In the genomic region with DNA sequence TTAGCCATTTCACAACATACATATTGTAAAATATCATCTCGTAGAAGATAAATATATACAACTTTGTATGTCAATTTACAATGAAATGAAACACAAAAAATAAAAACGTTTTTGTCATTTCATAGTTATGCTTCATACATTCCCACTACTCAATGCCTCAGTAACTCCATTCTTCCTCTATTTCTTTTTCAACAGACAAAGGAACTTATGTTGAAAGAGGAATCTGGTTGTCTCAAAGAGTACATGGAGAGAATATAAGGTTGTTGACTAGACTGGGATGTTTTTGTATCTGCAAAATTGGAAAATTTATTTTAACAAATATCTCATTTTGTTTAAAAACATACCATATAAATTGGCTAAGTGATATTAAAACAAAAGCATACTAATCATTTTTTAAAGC, we compare ENCODE assay signal across 24 cellular contexts. TPM values are rescaled to one million over a fixed set of nuclear protein-coding genes. Genes with fewer than 3 reads are reported as not detected.
DNase-seq lines count a peak whose midpoint lies in the region; ATAC-seq lines count a peak whose summit lies in the region.
"Had no signal": no experiment of that assay in that cellular context is flagged by ENCODE, and none has a peak within 500 bp of the region (broad histone marks: within the 10 kb centered on the region; RNA-seq: fewer than 3 reads in every experiment).

No MANE protein-coding gene starts in this region.

- H3K27ac ChIP-seq in BLaER1 treated with 17β-estradiol and CSF1 and Interleukin-3, amounts not matched to agents 10 nM and 100 nM = peak overlapping the region in 6 of 11 experiments; percentile 50 to 72 (median 62); a peak in 10 of 22 replicates
- H3K27ac ChIP-seq in mesodermal cell (ENCODE audit: low read depth, low read length, severe bottlenecking) = peak overlapping the region; percentile 75
- H3K27ac ChIP-seq: A549, GM23248 had no signal

- no peaks in the 10 kb centered on the region for H3K27me3 ChIP-seq in BLaER1 treated with 17β-estradiol and CSF1 and Interleukin-3, amounts not matched to agents 10 nM and 100 nM
- H3K27me3 ChIP-seq: BE2C had no signal

- peaks cover 0 to 16% (median 0%) of the 10 kb centered on the region in 11 experiments; a peak in 7 of 22 replicates for H3K9me3 ChIP-seq in BLaER1 treated with 17β-estradiol and CSF1 and Interleukin-3, amounts not matched to agents 10 nM and 100 nM (replicated peaks in 1 of 11)
- H3K9me3 ChIP-seq in mesodermal cell (ENCODE audit: control insufficient read depth, low read length) = no peaks in the 10 kb centered on the region
- H3K9me3 ChIP-seq: A549, BE2C had no signal

- no peak overlapping the region for H3K4me3 ChIP-seq in BLaER1 treated with 17β-estradiol and CSF1 and Interleukin-3, amounts not matched to agents 10 nM and 100 nM
- no peak overlapping the region for H3K4me3 ChIP-seq in mesodermal cell (ENCODE audit: extremely low read depth, insufficient read depth, low read length, poor library complexity, severe bottlenecking)
- H3K4me3 ChIP-seq: A549, GM12878, GM23248 had no signal

- H3K4me1 ChIP-seq in BLaER1 treated with 17β-estradiol and CSF1 and Interleukin-3, amounts not matched to agents 10 nM and 100 nM = peaks cover 0 to 77% (median 33%) of the 10 kb centered on the region in 10 experiments; a peak in 14 of 20 replicates
- no peaks in the 10 kb centered on the region for H3K4me1 ChIP-seq in mesodermal cell (ENCODE audit: control insufficient read depth, insufficient read depth, low read length, poor library complexity, severe bottlenecking)
- H3K4me1 ChIP-seq: A549, BE2C had no signal

- peaks cover 0 to 10% (median 0%) of the 10 kb centered on the region in 11 experiments; a peak in 4 of 22 replicates for H3K36me3 ChIP-seq in BLaER1 treated with 17β-estradiol and CSF1 and Interleukin-3, amounts not matched to agents 10 nM and 100 nM
- H3K36me3 ChIP-seq in mesodermal cell (ENCODE audit: control insufficient read depth, insufficient read depth, low read length) = no peaks in the 10 kb centered on the region
- H3K36me3 ChIP-seq: BE2C had no signal

- intact Hi-C loops in sciatic nerve (cut with DNase I) = no loop called here

- DNase-seq in COLO829 (ENCODE audit: low spot score) (peak; percentile 10), sciatic nerve (ENCODE audit: low spot score) (no peak), OCI-M2 (lab: John Stamatoyannopoulos, UW; ENCODE audit: unreplicated experiment) (no peak), NCI-H510A (lab: John Stamatoyannopoulos, UW) (no peak)
- DNase-seq: 8988T; ACHN; AML-193; BE2C; C1 segment of cervical spinal cord; CD4-positive, CD25-positive, alpha-beta regulatory T cell; CD8-positive, alpha-beta T cell; DMS 273 treated with DMSO at 0.1 percent for 48 hours; DMS79; EL; GDM1; GM23248; H7; HCEC 1CT had no signal

- no CpG with 5 or more reads among the region's 2 CpGs for WGBS in mesodermal cell (ENCODE audit: insufficient coverage in 2 of 2), 2 experiments

- no peak overlapping the region for H3K9ac ChIP-seq in BLaER1 treated with 17β-estradiol and CSF1 and Interleukin-3, amounts not matched to agents 10 nM and 100 nM
- H3K9ac ChIP-seq: GM23248 had no signal

- ATAC-seq in sciatic nerve = peak; percentile 57
- no peak for ATAC-seq in HG03520 (IDR thresholded peaks at IDR 0.05; ENCODE audit: unreplicated experiment)
- no peak for ATAC-seq in HG03175 (IDR thresholded peaks at IDR 0.05; ENCODE audit: unreplicated experiment)
- ATAC-seq: A549; CD8-positive, alpha-beta T cell; GM12878 had no signal

- no peaks in the 10 kb centered on the region for H4K20me1 ChIP-seq in BLaER1 treated with 17β-estradiol and CSF1 and Interleukin-3, amounts not matched to agents 10 nM and 100 nM

- H3K4me2 ChIP-seq in BLaER1 treated with 17β-estradiol and CSF1 and Interleukin-3, amounts not matched to agents 10 nM and 100 nM = peak overlapping the region in 5 of 11 experiments; percentile 18 to 79 (median 66); a peak in 7 of 22 replicates
- H3K4me2 ChIP-seq: A549 had no signal

RNA-seq across cellular contexts. Expression of a gene that starts 12.8 kb away (rescaled TPM):
- polyA plus RNA-seq in mesodermal cell (2013, experiment 1 of 2) = 93.0 TPM
- 111 TPM for polyA plus RNA-seq in mesodermal cell (2013, experiment 2 of 2)
- total RNA-seq in sciatic nerve = 202 TPM
